In the genomic region with DNA sequence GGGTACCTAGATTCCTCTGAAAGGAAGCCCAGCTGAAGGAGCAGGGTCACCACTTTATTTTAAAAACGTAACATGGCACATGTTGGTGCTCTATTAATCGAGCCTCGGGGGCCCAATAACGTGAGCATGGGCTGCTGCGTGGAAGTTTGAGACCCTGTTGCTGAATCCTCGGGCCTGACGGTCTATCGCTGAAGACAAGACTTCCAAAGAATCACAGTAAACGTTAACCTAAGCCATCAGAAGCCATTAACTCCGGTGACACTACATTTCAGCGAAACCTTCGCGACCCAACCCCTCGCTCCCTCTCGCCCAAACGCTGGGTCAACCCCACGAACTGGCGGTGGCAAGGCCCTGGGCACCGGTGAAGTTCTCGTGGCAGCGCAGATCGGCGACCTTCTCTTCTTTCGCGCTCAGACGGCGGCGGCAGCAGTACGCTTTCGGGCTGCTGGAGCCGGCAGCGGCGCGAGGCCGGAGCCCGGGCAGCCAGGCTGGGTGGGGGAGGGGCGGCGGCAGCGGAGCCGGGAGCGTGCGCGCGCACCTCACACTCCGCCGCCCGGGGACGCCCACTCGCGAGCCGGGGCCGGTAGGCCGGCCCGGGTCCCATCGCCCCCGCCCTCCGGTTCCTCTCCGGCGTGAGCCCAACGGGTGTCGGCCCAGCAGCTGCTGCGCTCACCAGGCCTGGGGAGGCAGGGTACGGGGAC, we compare ENCODE assay signal across 8 cellular contexts. TPM values are rescaled to one million over a fixed set of nuclear protein-coding genes. Genes with fewer than 3 reads are reported as not detected.
DNase-seq lines count a peak whose midpoint lies in the region; ATAC-seq, FAIRE-seq and TF ChIP-seq lines count a peak whose summit lies in the region.

No MANE protein-coding gene starts in this region.

- H3K4me1 Mint-ChIP-seq in H9 (peaks cover 45 to 54% of the 10 kb centered on the region in 2 experiments), astrocyte (ENCODE audit: low read depth, unreplicated experiment) (peaks cover 15% of the 10 kb centered on the region)

- no peak overlapping the region for H2BK5ac ChIP-seq in H9 (ENCODE audit: insufficient read length, low read length)

- H4K91ac ChIP-seq in H9 (ENCODE audit: insufficient read length, low read depth, low read length) = no peak overlapping the region

- H4K8ac ChIP-seq in H9 (replicated peaks; ENCODE audit: insufficient read length, low read depth, low read length) = no peak overlapping the region

- no peak overlapping the region for H3K27ac ChIP-seq in H9 (ENCODE audit: insufficient read length, low read depth, low read length)
- H3K27ac ChIP-seq in MM.1S (ENCODE audit: low read length) = peak overlapping the region; percentile 69; the same call in 1 of the 2 replicates
- peak overlapping the region; percentile 88 for H3K27ac ChIP-seq in astrocyte (ENCODE audit: low read depth, low read length)
- peak overlapping the region; percentile 99 for H3K27ac ChIP-seq in hepatocyte
- H3K27ac ChIP-seq in aorta (ENCODE audit: low read depth in 1 of 2, low read length in 2 of 2) = peak overlapping the region; percentile 90 to 97

- peak overlapping the region; percentile 88 for H3K9ac ChIP-seq in H9 (ENCODE audit: extremely low read depth, insufficient read length, low read length)
- peak overlapping the region; percentile 69 for H3K9ac ChIP-seq in MM.1S (ENCODE audit: low read length)
- H3K9ac ChIP-seq in astrocyte (ENCODE audit: low read length) = peak overlapping the region; percentile 93

- H2BK20ac ChIP-seq in H9 (ENCODE audit: low read depth, low read length, poor library complexity, severe bottlenecking) = no peak overlapping the region

- H2BK120ac ChIP-seq in H9 (ENCODE audit: low read depth, low read length, poor library complexity, severe bottlenecking) = no peak overlapping the region

- H3K27me3 Mint-ChIP-seq in H9 (ENCODE audit: low read depth) (peaks cover 7% of the 10 kb centered on the region), astrocyte (ENCODE audit: low read depth, unreplicated experiment) (no peaks in the 10 kb centered on the region)

- no CpG with 5 or more reads among the region's 63 CpGs for WGBS in H9 (ENCODE audit: extremely low coverage, insufficient read length, low lambda C conversion rate)
- WGBS in hepatocyte (ENCODE audit: low lambda C conversion rate, missing lambda C conversion rate) = under 1% methylated on average over 50 of the region's 63 CpGs
- 0 to 1% methylated on average over 44 to 63 of the region's 63 CpGs for WGBS in aorta, 2 donors

- H3K4me1 ChIP-seq in H9 (ENCODE audit: insufficient read depth, low read length) = peaks cover 7% of the 10 kb centered on the region; the same call in 1 of the 2 replicates
- H3K4me1 ChIP-seq in MM.1S (ENCODE audit: low read length) = 0 out of 2 replicates have a peak, but pooled peaks cover 3% of the 10 kb centered on the region
- H3K4me1 ChIP-seq in astrocyte (ENCODE audit: insufficient read depth, low read length) = peaks cover 8% of the 10 kb centered on the region
- H3K4me1 ChIP-seq in hepatocyte (ENCODE audit: insufficient read depth) = peaks cover 18% of the 10 kb centered on the region
- H3K4me1 ChIP-seq in aorta (ENCODE audit: control insufficient read depth in 1 of 2, insufficient read depth in 2 of 2, low read length in 2 of 2) = peaks cover 0 to 9% of the 10 kb centered on the region in 2 donors

- no peaks in the 10 kb centered on the region; a peak in 1 of 7 replicates for H3K36me3 Mint-ChIP-seq in H9 (ENCODE audit: insufficient read depth in 1 of 3, low read depth in 3 of 3)
- H3K36me3 Mint-ChIP-seq in astrocyte (ENCODE audit: low read depth, unreplicated experiment) = no peaks in the 10 kb centered on the region

- H3K23me2 ChIP-seq in H9 (ENCODE audit: insufficient read length, low read depth, low read length, poor library complexity, severe bottlenecking) = peaks cover 17% of the 10 kb centered on the region

- TF ChIP-seq CTCF in H9 (conservative IDR thresholded peaks at IDR 0.05) = no peak
- TF ChIP-seq CTCF in MM.1S (IDR thresholded peaks at IDR 0.05; ENCODE audit: low read length) = no peak
- TF ChIP-seq CTCF in astrocyte (IDR thresholded peaks at IDR 0.05; ENCODE audit: insufficient read depth, low read depth, low read length) = no peak
- TF ChIP-seq CTCF in hepatocyte (IDR thresholded peaks at IDR 0.05; ENCODE audit: poor library complexity) = no peak

- H3K9me2 ChIP-seq in MM.1S (replicated peaks; ENCODE audit: insufficient read depth, low read length) (no peaks in the 10 kb centered on the region), hepatocyte (replicated peaks; ENCODE audit: insufficient read depth) (no peaks in the 10 kb centered on the region)

- intact Hi-C loops in aorta (cut with DNase I) = loop anchor here in 1 of 2 donors (10.0 kb wide), 1 partner anchor 302 kb away; a partner anchor contains a TSS

- H3K9me3 ChIP-seq in H9 (ENCODE audit: control insufficient read depth, low read depth, low read length) (no peaks in the 10 kb centered on the region), MM.1S (replicated peaks; ENCODE audit: insufficient read depth, low read length) (no peaks in the 10 kb centered on the region), astrocyte (ENCODE audit: insufficient read depth, low read depth, low read length) (no peaks in the 10 kb centered on the region), hepatocyte (ENCODE audit: low read depth) (no peaks in the 10 kb centered on the region), aorta (ENCODE audit: control insufficient read depth, low read length) (no peaks in the 10 kb centered on the region)

- H4K20me1 ChIP-seq in H9 (ENCODE audit: control insufficient read depth, insufficient read depth, insufficient read length) (no peaks in the 10 kb centered on the region), MM.1S (ENCODE audit: insufficient read depth, low read length) (no peaks in the 10 kb centered on the region), astrocyte (ENCODE audit: insufficient read depth, low read length) (peaks cover 38% of the 10 kb centered on the region), hepatocyte (ENCODE audit: insufficient read depth, poor library complexity, severe bottlenecking) (peaks cover 32% of the 10 kb centered on the region)

- H4K5ac ChIP-seq in H9 (ENCODE audit: insufficient read length, low read depth, low read length) = no peak overlapping the region

- H2AK5ac ChIP-seq in H9 (ENCODE audit: insufficient read length, low read length) = no peak overlapping the region

- peak; percentile 94 for ATAC-seq in aorta (ENCODE audit: low FRiP score)

- H3K27me3 ChIP-seq in H9 (ENCODE audit: insufficient read depth, low read length) (no peaks in the 10 kb centered on the region; the same call in 1 of the 2 replicates), MM.1S (replicated peaks; ENCODE audit: insufficient read depth, low read length) (no peaks in the 10 kb centered on the region), astrocyte (ENCODE audit: insufficient read depth, low read length) (no peaks in the 10 kb centered on the region), hepatocyte (no peaks in the 10 kb centered on the region), aorta (ENCODE audit: control insufficient read depth in 1 of 2, insufficient read depth in 2 of 2, low read length in 1 of 2) (no peaks in the 10 kb centered on the region)

- no peak overlapping the region for H3T11ph ChIP-seq in H9 (ENCODE audit: low read length)

- H3K14ac ChIP-seq in H9 (ENCODE audit: insufficient read depth, low read length) = peak overlapping the region; percentile 93

- H3K4me3 ChIP-seq in MM.1S (ENCODE audit: low read length) (peak overlapping the region; percentile 87), astrocyte (ENCODE audit: insufficient read depth, low read depth, low read length) (peak overlapping the region; percentile 92), hepatocyte (peak overlapping the region; percentile 83), aorta (ENCODE audit: low read length in 2 of 2) (peak overlapping the region; percentile 75 to 84)

- H3K27ac Mint-ChIP-seq in H9 (peak overlapping the region in 2 of 3 experiments; percentile 88 to 98; a peak in 5 of 7 replicates), astrocyte (ENCODE audit: unreplicated experiment) (peak overlapping the region; percentile 95)

- H3K9me3 Mint-ChIP-seq in H9 (no peaks in the 10 kb centered on the region), astrocyte (ENCODE audit: unreplicated experiment) (no peaks in the 10 kb centered on the region)

- H3K4ac ChIP-seq in H9 (ENCODE audit: low read depth, low read length) = no peak overlapping the region

- H3K18ac ChIP-seq in H9 (ENCODE audit: insufficient read length, low read depth, low read length) = peak overlapping the region; percentile 74

- DNase-seq in H9 (peak; percentile 64), MM.1S (peak; percentile 77), T-helper 22 cell (ENCODE audit: low read depth) (peak; percentile 66), astrocyte (ENCODE audit: low read depth) (peak; percentile 36), hepatocyte (ENCODE audit: low spot score) (peak; percentile 94), retina (peak; percentile 95), aorta (peak; percentile 90 to 96)

- no peak overlapping the region; the same call in 1 of the 2 replicates for H2BK15ac ChIP-seq in H9 (ENCODE audit: low read depth, low read length)

- TF ChIP-seq POLR2A in GM10847 (IDR thresholded peaks at IDR 0.05; ENCODE audit: extremely low read depth, insufficient read length) = peak; percentile 45

- H2AFZ ChIP-seq in H9 (ENCODE audit: low read length) = no peak overlapping the region
- peak overlapping the region; percentile 53; the same call in 1 of the 2 replicates for H2AFZ ChIP-seq in MM.1S (ENCODE audit: low read length)
- H2AFZ ChIP-seq in astrocyte (ENCODE audit: low read depth, low read length) = peak overlapping the region; percentile 97
- peak overlapping the region; percentile 98 for H2AFZ ChIP-seq in hepatocyte

- peak overlapping the region; percentile 91 to 96 for H3K4me3 Mint-ChIP-seq in H9
- peak overlapping the region; percentile 95 for H3K4me3 Mint-ChIP-seq in astrocyte (ENCODE audit: unreplicated experiment)

- H3K23ac ChIP-seq in H9 (ENCODE audit: insufficient read length, low read depth, low read length) = no peak overlapping the region

- H3K4me2 ChIP-seq in H9 (ENCODE audit: insufficient read depth, insufficient read length, low read length) (peak overlapping the region; percentile 89), MM.1S (ENCODE audit: low read depth, low read length) (peak overlapping the region; percentile 88), astrocyte (ENCODE audit: low read length) (peak overlapping the region; percentile 96), hepatocyte (peak overlapping the region; percentile 91)

- H3K56ac ChIP-seq in H9 (ENCODE audit: insufficient read length, low read depth, low read length) = no peak overlapping the region

- H3K36me3 ChIP-seq in MM.1S (replicated peaks; ENCODE audit: insufficient read depth, low read length) (no peaks in the 10 kb centered on the region), astrocyte (ENCODE audit: insufficient read depth, low read length) (no peaks in the 10 kb centered on the region), hepatocyte (replicated peaks; ENCODE audit: insufficient read depth, low read depth) (no peaks in the 10 kb centered on the region), aorta (ENCODE audit: control insufficient read depth in 1 of 2, insufficient read depth in 2 of 2, low read length in 1 of 2) (no peaks in the 10 kb centered on the region)

- no peak for FAIRE-seq in astrocyte (lab: Jason Lieb, UNC)

- H3K79me2 ChIP-seq in H9 (ENCODE audit: insufficient read depth, low read length) (peaks cover 3% of the 10 kb centered on the region; the same call in 1 of the 2 replicates), MM.1S (ENCODE audit: low read length) (peaks cover 51% of the 10 kb centered on the region), astrocyte (ENCODE audit: insufficient read depth, low read length) (peaks cover 45% of the 10 kb centered on the region), hepatocyte (peaks cover 57% of the 10 kb centered on the region)

- no peak overlapping the region for H2BK12ac ChIP-seq in H9 (ENCODE audit: insufficient read length, low read depth, low read length)

- H3F3A ChIP-seq in MM.1S (ENCODE audit: insufficient read depth, low read length) = 0 out of 2 replicates have a peak, but pooled peaks cover 8% of the 10 kb centered on the region

- no peaks in the 10 kb centered on the region for H3K79me1 ChIP-seq in H9 (ENCODE audit: insufficient read depth, low read depth, low read length, poor library complexity, severe bottlenecking)

RNA-seq across cellular contexts. Expression of a gene that starts 0.8 kb away (rescaled TPM):
- 24.0 and 25.4 TPM in 2 replicates for total RNA-seq in H9 (2021)
- 40.9 and 43.5 TPM in 2 replicates for total RNA-seq in astrocyte
- total RNA-seq in hepatocyte = 41.9 and 45.0 TPM in 2 replicates
- 18.8 and 24.7 TPM in 2 replicates for polyA plus RNA-seq in hepatocyte
- total RNA-seq in aorta = 10 to 100 TPM; 47.7 to 50.4 TPM
- 10 to 100 TPM in 1 of 2 donors, 1 to 10 TPM in 1; 6.3 to 11.6 TPM for polyA plus RNA-seq in aorta

Comparison
In these comparisons a context has a peak if more than half of its experiments do, and no peak if none do; other contexts are left out.
1. DNase-seq: peak in every context shown above with its lines; median percentile 95 in retina; 94 in hepatocyte; 93 in aorta; 77 in MM.1S; 66 in T-helper 22 cell; 64 in H9; 36 in astrocyte.